Comparison of ENCODE assay signal across 9 cellular contexts in the genomic region with DNA sequence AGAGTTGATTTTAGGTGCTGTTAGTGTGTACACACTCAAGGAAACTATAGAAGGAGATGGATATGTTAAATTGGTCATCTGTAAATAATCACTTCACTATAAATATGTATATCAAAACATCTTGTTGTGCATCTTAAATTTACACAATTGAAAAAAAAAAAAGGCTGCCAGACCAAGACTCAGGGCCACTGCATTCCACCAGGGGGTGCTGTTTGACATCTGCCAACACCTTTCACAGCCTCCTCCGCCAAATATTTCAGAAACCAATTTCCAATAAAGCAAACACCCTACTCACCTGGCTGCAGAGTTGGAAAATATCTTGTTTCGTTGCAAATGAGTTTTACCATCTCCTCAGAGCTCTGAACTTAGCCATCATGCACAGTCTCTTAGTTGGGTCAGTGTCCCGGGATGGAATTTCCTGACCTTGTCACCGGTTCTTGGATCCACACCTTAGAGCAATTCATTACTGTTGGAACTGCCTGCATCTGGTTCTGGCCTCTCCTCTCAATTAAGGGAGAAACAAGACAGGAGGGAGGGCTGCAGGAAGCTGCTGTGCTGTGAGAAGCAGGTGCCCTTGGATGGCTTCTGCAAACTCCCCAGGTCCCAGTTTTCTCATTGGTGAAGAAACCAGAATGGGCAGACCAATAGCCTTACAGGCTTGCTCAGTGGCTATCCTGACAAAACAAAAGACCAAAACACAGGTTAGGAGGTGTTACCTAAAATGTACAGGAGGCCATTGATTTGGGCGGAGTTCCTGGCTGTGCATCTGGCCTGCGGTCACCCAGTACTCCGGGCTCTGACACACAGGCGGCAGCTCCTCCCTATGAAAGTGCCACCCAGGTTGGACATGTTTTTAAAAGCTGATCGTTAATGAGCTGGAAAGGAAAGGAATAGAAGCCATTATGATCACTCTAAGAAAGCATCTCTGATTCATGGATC.
DNase-seq lines count a peak whose midpoint lies in the region; ATAC-seq, FAIRE-seq and TF ChIP-seq lines count a peak whose summit lies in the region.
"Had no signal": no experiment of that assay in that cellular context is flagged by ENCODE, and none has a peak within 500 bp of the region (broad histone marks: within the 10 kb centered on the region; RNA-seq: fewer than 3 reads in every experiment).

No MANE protein-coding gene starts in this region.

- no peaks in the 10 kb centered on the region for H3K9me3 Mint-ChIP-seq in Calu3 (ENCODE audit: low read depth, unreplicated experiment)

- no peaks in the 10 kb centered on the region for H3K9me2 ChIP-seq in SU-DHL-6 (replicated peaks; ENCODE audit: insufficient read depth, low read length)

- intact Hi-C loops in Calu3 (cut with micrococcal nuclease; ENCODE audit: unreplicated experiment) = loop anchor here (1.0 kb wide), 3 partner anchors 167 to 413 kb away; no protein-coding TSS in a partner anchor

- no TSS peak for BruUV-seq in Calu3 (replicated peaks; lab: Mats Ljungman, UMichigan)

- no peak overlapping the region for H3K4me3 Mint-ChIP-seq in Calu3 (ENCODE audit: low read depth, unreplicated experiment)

- H3K4me1 ChIP-seq in keratinocyte (ENCODE audit: control insufficient read depth, extremely low read depth, insufficient read depth, low read length) = peaks cover 11% of the 10 kb centered on the region

- no peak overlapping the region; the same call in 1 of the 2 replicates for H3K9ac ChIP-seq in SU-DHL-6 (ENCODE audit: low read length)
- H3K9ac ChIP-seq in keratinocyte (ENCODE audit: control insufficient read depth, extremely low read depth, insufficient read depth, low read length) = no peak overlapping the region

- dilution Hi-C loops in keratinocyte (cut with MboI; ENCODE audit: extremely low pct_ligation_motif_present, low sequenced_read_pairs) = no loop called here

- DNase-seq in Calu3 (peak; percentile 85), LHCN-M2 (ENCODE audit: low read depth) (peak; percentile 20), astrocyte of the spinal cord (ENCODE audit: low read depth, low spot score) (peak; percentile 27), keratinocyte (ENCODE audit: low read depth, low spot score) (no peak)
- peak; percentile 67 for DNase-seq in stimulated activated CD4-positive, alpha-beta T cell treated with anti-CD3 and anti-CD28 coated beads, Interleukin-4, amount 100 ng/mL, for 1 hour

- FAIRE-seq in keratinocyte (lab: Jason Lieb, UNC) = no peak

- no peaks in the 10 kb centered on the region for H3K36me3 Mint-ChIP-seq in Calu3 (ENCODE audit: insufficient read depth, unreplicated experiment)

- H3K36me3 ChIP-seq in SU-DHL-6 (ENCODE audit: low read length) (no peaks in the 10 kb centered on the region), keratinocyte (ENCODE audit: control insufficient read depth in 2 of 2, extremely low read depth in 1 of 2, insufficient read depth in 2 of 2, low read length in 2 of 2) (no peaks in the 10 kb centered on the region)
- H3K36me3 ChIP-seq: SJSA1 had no signal

- peak; percentile 80 for TF ChIP-seq CTCF in Calu3 (IDR thresholded peaks at IDR 0.05; ENCODE audit: unreplicated experiment)
- TF ChIP-seq CTCF in SU-DHL-6 (IDR thresholded peaks at IDR 0.05; ENCODE audit: insufficient read depth, low read length, poor library complexity, severe bottlenecking) = peak; percentile 92
- peak; percentile 75 for TF ChIP-seq CTCF in astrocyte of the spinal cord (IDR thresholded peaks at IDR 0.05; ENCODE audit: low read depth, low read length)
- TF ChIP-seq CTCF in keratinocyte (optimal IDR thresholded peaks at IDR 0.05 in 1 of 3, IDR thresholded peaks at IDR 0.05 in 1 of 3, conservative IDR thresholded peaks at IDR 0.05 in 1 of 3; ENCODE audit: extremely low read depth in 1 of 3, insufficient read depth in 2 of 3, low read length in 3 of 3) = peak; percentile 55 to 66 (median 64)

- H3K27ac ChIP-seq in SU-DHL-6 (ENCODE audit: low read depth, low read length) (peak overlapping the region; percentile 33), keratinocyte (ENCODE audit: control insufficient read depth, insufficient read depth, low read length) (no peak overlapping the region)
- H3K27ac ChIP-seq: SJSA1 had no signal

- H3K27me3 ChIP-seq in SU-DHL-6 (ENCODE audit: low read length) (no peaks in the 10 kb centered on the region), keratinocyte (ENCODE audit: control insufficient read depth, extremely low read depth, insufficient read depth, low read length) (no peaks in the 10 kb centered on the region)
- H3K27me3 ChIP-seq: SJSA1 had no signal

- H3K9me3 ChIP-seq in SU-DHL-6 (ENCODE audit: insufficient read depth, low read length) = no peaks in the 10 kb centered on the region
- H3K9me3 ChIP-seq in keratinocyte (ENCODE audit: control insufficient read depth, low read depth, low read length) = no peaks in the 10 kb centered on the region
- H3K9me3 ChIP-seq: SJSA1 had no signal

- peaks cover 29% of the 10 kb centered on the region for H3K4me1 Mint-ChIP-seq in Calu3 (ENCODE audit: low read depth, unreplicated experiment)

- no peak overlapping the region for H3K4me3 ChIP-seq in SU-DHL-6 (ENCODE audit: insufficient read depth, low read length, poor library complexity, severe bottlenecking)
- H3K4me3 ChIP-seq in astrocyte of the spinal cord (ENCODE audit: low read depth, low read length) = no peak overlapping the region
- H3K4me3 ChIP-seq in keratinocyte (ENCODE audit: control insufficient read depth in 2 of 3, extremely low read depth in 1 of 3, insufficient read depth in 2 of 3, low read depth in 1 of 3, low read length in 3 of 3) = no peak overlapping the region
- H3K4me3 ChIP-seq: SJSA1 had no signal

- no peak overlapping the region for H2AFZ ChIP-seq in SU-DHL-6 (ENCODE audit: low read depth, low read length, severe bottlenecking)
- no peak overlapping the region for H2AFZ ChIP-seq in keratinocyte (ENCODE audit: control insufficient read depth, low read length)

- CTCF ChIA-PET in Calu3 (lab: Charles Lee) = interaction anchor here (0.6 to 1.9 kb wide), 3 partner anchors 167 to 795 kb away, joined by 3 to 9 read pairs (median 4); no protein-coding TSS in a partner anchor

- H3F3A ChIP-seq in SU-DHL-6 (ENCODE audit: insufficient read depth) = peaks cover 20% of the 10 kb centered on the region

- ATAC-seq in GM18868 (IDR thresholded peaks at IDR 0.05; ENCODE audit: unreplicated experiment) (no peak), GM19328 (IDR thresholded peaks at IDR 0.05; ENCODE audit: unreplicated experiment) (no peak)

- peak overlapping the region; percentile 18 for H3K4me2 ChIP-seq in SU-DHL-6 (ENCODE audit: low read depth, low read length, poor library complexity, severe bottlenecking)
- no peak overlapping the region for H3K4me2 ChIP-seq in keratinocyte (ENCODE audit: control insufficient read depth, extremely low read depth, insufficient read depth, low read depth, low read length)

- H3K27me3 Mint-ChIP-seq in Calu3 (ENCODE audit: unreplicated experiment) = no peaks in the 10 kb centered on the region

- no peaks in the 10 kb centered on the region for H3K79me2 ChIP-seq in SU-DHL-6 (ENCODE audit: insufficient read depth, low read length)
- no peaks in the 10 kb centered on the region for H3K79me2 ChIP-seq in keratinocyte (ENCODE audit: control insufficient read depth, insufficient read depth, low read length)

- H4K20me1 ChIP-seq in SU-DHL-6 (ENCODE audit: low read depth, low read length) (no peaks in the 10 kb centered on the region), keratinocyte (ENCODE audit: control insufficient read depth, extremely low read depth, insufficient read depth, low read length) (no peaks in the 10 kb centered on the region)

- in situ Hi-C loops in astrocyte of the spinal cord (cut with HindIII; ENCODE audit: low sequenced_read_pairs) = no loop called here

- no peak overlapping the region for H3K27ac Mint-ChIP-seq in Calu3 (ENCODE audit: unreplicated experiment)

- no peaks in the 10 kb centered on the region for H3K9me1 ChIP-seq in keratinocyte (ENCODE audit: control insufficient read depth, extremely low read depth, insufficient read depth, low read length)
